Comparison of ENCODE assay signal across 9 cellular contexts in the genomic region with DNA sequence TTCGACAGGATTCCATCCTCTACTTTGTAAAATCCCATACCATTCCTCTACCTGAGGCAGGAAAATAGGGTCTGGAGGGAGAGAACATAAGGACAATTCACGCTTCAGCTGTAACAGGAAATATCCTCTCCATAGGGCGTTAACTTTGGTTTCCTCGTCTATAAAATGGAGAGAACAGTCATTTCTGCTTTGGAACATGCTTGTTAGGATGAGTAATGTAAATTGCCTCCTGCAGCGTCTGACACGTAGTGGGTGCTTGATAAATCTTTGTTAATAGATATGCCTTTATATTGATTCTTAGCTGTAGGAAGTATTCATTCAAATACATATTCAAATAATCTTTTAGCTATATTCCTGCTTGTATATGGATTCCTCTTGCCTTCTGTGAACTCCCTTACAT. TPM values are rescaled to one million over a fixed set of nuclear protein-coding genes. Genes with fewer than 3 reads are reported as not detected.
DNase-seq lines count a peak whose midpoint lies in the region; ATAC-seq and TF ChIP-seq lines count a peak whose summit lies in the region.
"Had no signal": no experiment of that assay in that cellular context is flagged by ENCODE, and none has a peak within 500 bp of the region (broad histone marks: within the 10 kb centered on the region; RNA-seq: fewer than 3 reads in every experiment).

No MANE protein-coding gene starts in this region.

- H2AFZ ChIP-seq in SK-N-SH (ENCODE audit: low read depth) (peak overlapping the region; percentile 86), neuronal stem cell (ENCODE audit: low read length) (peak overlapping the region; percentile 84)

- no peak for DNase-seq in SK-N-SH
- peak; percentile 50 for DNase-seq in NCI-H748 treated with DMSO at 0.1 percent for 48 hours (lab: John Stamatoyannopoulos, UW)
- no peak for DNase-seq in neuronal stem cell (ENCODE audit: low spot score)
- DNase-seq in activated gamma-delta T cell (lab: John Stamatoyannopoulos, UW), result no peak
- no peak for DNase-seq in dorsolateral prefrontal cortex

- intact Hi-C loops in dorsolateral prefrontal cortex (cut with DNase I), result loop anchor here (2.0 to 10.0 kb wide), 7 partner anchors 77 to 352 kb away; partner anchors contain the start of genes MTMR12 (in 2 of the 2) and ZFR (in 1 of the 2)

- no peak overlapping the region for H3K18ac ChIP-seq in neuronal stem cell (ENCODE audit: low read length)

- POLR2A ChIA-PET in SK-N-SH (lab: Yijun Ruan, JAX), result no interaction called here

- H2BK12ac ChIP-seq in neuronal stem cell (ENCODE audit: low read length), result no peak overlapping the region

- CTCF ChIA-PET in SK-N-SH (lab: Yijun Ruan, JAX), result interaction anchor here (0.8 to 1.3 kb wide), 5 partner anchors 79 to 760 kb away, joined by 3 read pairs; no protein-coding TSS in a partner anchor

- no peak overlapping the region for H2AK5ac ChIP-seq in neuronal stem cell (ENCODE audit: low read depth, low read length)

- no peak for ATAC-seq in SK-N-SH treated with all-trans-retinoic acid at 6 μM for 48 hours
- ATAC-seq in GM19351 (IDR thresholded peaks at IDR 0.05; ENCODE audit: unreplicated experiment), result no peak

- no peaks in the 10 kb centered on the region for H3K79me1 ChIP-seq in neuronal stem cell (ENCODE audit: low read depth, low read length)

- no peak overlapping the region for H3K23ac ChIP-seq in neuronal stem cell (ENCODE audit: low read depth, low read length, poor library complexity)

- H3K36me3 ChIP-seq in SK-N-SH (replicated peaks in 1 of 2; ENCODE audit: control insufficient read depth in 1 of 2, insufficient read depth in 2 of 2, low read length in 1 of 2) (peaks cover 3 to 21% of the 10 kb centered on the region in 2 experiments), duodenal mucosa (ENCODE audit: control insufficient read depth in 1 of 2, insufficient read depth in 2 of 2, low read length in 2 of 2) (peaks cover 5% of the 10 kb centered on the region in 2 donors), neuronal stem cell (replicated peaks in 1 of 2; ENCODE audit: control insufficient read depth in 2 of 2, insufficient read depth in 2 of 2, low read length in 2 of 2) (peaks cover 2 to 26% of the 10 kb centered on the region in 2 donors)

- no peak overlapping the region for H4K91ac ChIP-seq in neuronal stem cell (ENCODE audit: low read depth, low read length, poor library complexity)

- H2BK5ac ChIP-seq in neuronal stem cell (ENCODE audit: low read length), result no peak overlapping the region

- H3K14ac ChIP-seq in neuronal stem cell (ENCODE audit: low read length), result no peak overlapping the region

- no peak overlapping the region for H3K27ac ChIP-seq in SK-N-SH (ENCODE audit: low read depth in 2 of 2, low read length in 1 of 2)
- H3K27ac ChIP-seq in duodenal mucosa (ENCODE audit: low read depth, low read length), result no peak overlapping the region
- no peak overlapping the region for H3K27ac ChIP-seq in neuronal stem cell (replicated peaks; ENCODE audit: low read length)
- peak overlapping the region in 1 of 59 donors; percentile 97 for H3K27ac ChIP-seq in dorsolateral prefrontal cortex

- no peak overlapping the region for H2BK120ac ChIP-seq in neuronal stem cell (ENCODE audit: low read depth, low read length)

- peaks cover 5 to 7% of the 10 kb centered on the region in 2 experiments; a peak in 3 of 4 replicates for H3K4me1 ChIP-seq in SK-N-SH (ENCODE audit: control insufficient read depth in 1 of 2, insufficient read depth in 2 of 2, low read depth in 1 of 2, low read length in 1 of 2)
- H3K4me1 ChIP-seq in duodenal mucosa (ENCODE audit: control insufficient read depth in 1 of 2, insufficient read depth in 2 of 2, low read length in 2 of 2), result peaks cover 25 to 31% of the 10 kb centered on the region in 2 donors
- peaks cover 4 to 7% of the 10 kb centered on the region in 2 donors for H3K4me1 ChIP-seq in neuronal stem cell (ENCODE audit: control insufficient read depth in 2 of 2, insufficient read depth in 1 of 2, low read depth in 1 of 2, low read length in 2 of 2)

- TF ChIP-seq RAD21 in SK-N-SH (IDR thresholded peaks at IDR 0.05; ENCODE audit: low read length), result no peak

- no peaks in the 10 kb centered on the region for H3K9me2 ChIP-seq in SK-N-SH

- no peak overlapping the region for H3K9ac ChIP-seq in SK-N-SH
- H3K9ac ChIP-seq in duodenal mucosa (ENCODE audit: low read depth in 1 of 2, low read length in 2 of 2), result no peak overlapping the region
- no peak overlapping the region for H3K9ac ChIP-seq in neuronal stem cell (ENCODE audit: low read depth, low read length, poor library complexity)

- H3K9me3 ChIP-seq in SK-N-SH (no peaks in the 10 kb centered on the region), duodenal mucosa (ENCODE audit: control insufficient read depth in 1 of 2, low read length in 2 of 2) (no peaks in the 10 kb centered on the region), neuronal stem cell (replicated peaks in 1 of 2; ENCODE audit: control insufficient read depth in 2 of 2, insufficient read depth in 1 of 2, low read depth in 1 of 2, low read length in 2 of 2) (no peaks in the 10 kb centered on the region)

- H3F3A ChIP-seq in SK-N-SH (replicated peaks; ENCODE audit: insufficient read depth), result peaks cover 23% of the 10 kb centered on the region

- H3K79me2 ChIP-seq in SK-N-SH (ENCODE audit: insufficient read depth), result peaks cover 43% of the 10 kb centered on the region

- TF ChIP-seq EP300 in SK-N-SH (IDR thresholded peaks at IDR 0.05; ENCODE audit: borderline replicate concordance in 1 of 2, low read depth in 1 of 2, low read length in 1 of 2), result no peak

- H3K27me3 ChIP-seq in SK-N-SH (ENCODE audit: insufficient read depth) (no peaks in the 10 kb centered on the region), duodenal mucosa (ENCODE audit: control insufficient read depth in 1 of 2, insufficient read depth in 2 of 2, low read length in 2 of 2) (no peaks in the 10 kb centered on the region), neuronal stem cell (ENCODE audit: control insufficient read depth in 3 of 3, insufficient read depth in 3 of 3, low read depth in 1 of 3, low read length in 3 of 3) (no peaks in the 10 kb centered on the region), dorsolateral prefrontal cortex (no peaks in the 10 kb centered on the region)
- H3K27me3 ChIP-seq: esophagus muscularis mucosa had no signal

- H3K4me2 ChIP-seq in SK-N-SH, result no peak overlapping the region
- H3K4me2 ChIP-seq in neuronal stem cell (ENCODE audit: insufficient read depth, low read length, poor library complexity, severe bottlenecking), result no peak overlapping the region

- 81% methylated on average over 6 of the region's 6 CpGs for WGBS in SK-N-SH (ENCODE audit: low lambda C conversion rate)
- WGBS in neuronal stem cell (ENCODE audit: extremely low coverage in 2 of 2, insufficient read length in 2 of 2, insufficient replicate concordance in 1 of 2), 2 donors, result no CpG with 5 or more reads among the region's 6 CpGs

- no peak overlapping the region for H4K8ac ChIP-seq in neuronal stem cell (ENCODE audit: low read depth, low read length)

- H3K4ac ChIP-seq in neuronal stem cell (ENCODE audit: low read length), result no peak overlapping the region

- TF ChIP-seq CTCF in SK-N-SH (IDR thresholded peaks at IDR 0.05), result no peak
- TF ChIP-seq CTCF in dorsolateral prefrontal cortex (IDR thresholded peaks at IDR 0.05 in 54 of 56, conservative IDR thresholded peaks at IDR 0.05 in 2 of 56; ENCODE audit: low read depth in 1 of 56, partially characterized antibody in 56 of 56), result no peak

- H3K4me3 ChIP-seq in SK-N-SH (ENCODE audit: low read depth in 2 of 2, low read length in 1 of 2), result no peak overlapping the region
- H3K4me3 ChIP-seq in duodenal mucosa (ENCODE audit: low read depth in 1 of 2, low read length in 2 of 2), result peak overlapping the region; percentile 33 to 94
- H3K4me3 ChIP-seq in neuronal stem cell (ENCODE audit: low read length in 2 of 2), result no peak overlapping the region
- peak overlapping the region in 21 of 59 donors; percentile 75 to 100 (median 97) for H3K4me3 ChIP-seq in dorsolateral prefrontal cortex

- no peak overlapping the region for H2BK15ac ChIP-seq in neuronal stem cell (ENCODE audit: low read length)

- peaks cover 36% of the 10 kb centered on the region for H4K20me1 ChIP-seq in SK-N-SH (ENCODE audit: insufficient read depth)

TF ChIP-seq in SK-N-SH, 30 proteins besides CTCF, POLR2A, EP300 and RAD21 (continues in another document):
- no peak for TF ChIP-seq PBX3 (IDR thresholded peaks at IDR 0.05)
- no peak for TF ChIP-seq MXI1 (IDR thresholded peaks at IDR 0.05; ENCODE audit: low read depth, low read length)
- no peak for TF ChIP-seq MEF2A (IDR thresholded peaks at IDR 0.05; ENCODE audit: borderline replicate concordance, low read depth)
- no peak for TF ChIP-seq NFIC (IDR thresholded peaks at IDR 0.05; ENCODE audit: borderline replicate concordance)
- TF ChIP-seq YY1 (IDR thresholded peaks at IDR 0.05; ENCODE audit: low read depth), result no peak

TF ChIP-seq in SK-N-SH treated with all-trans-retinoic acid at 6 μM for 48 hours, 23 proteins besides CTCF, POLR2A, EP300 and RAD21:
- no peak for TF ChIP-seq PATZ1 (CRISPR knock-in tag; IDR thresholded peaks at IDR 0.05; ENCODE audit: borderline replicate concordance)
- TF ChIP-seq TOX (CRISPR knock-in tag; IDR thresholded peaks at IDR 0.05; ENCODE audit: borderline replicate concordance), result no peak

RNA-seq across cellular contexts. Expression of gene SUB1, which starts 0.7 kb away (rescaled TPM):
- 50.8 and 55.4 TPM in 2 replicates for polyA plus RNA-seq in SK-N-SH (2012; rRNA removed)
- 77.3 and 209 TPM in 2 replicates for polyA plus RNA-seq in SK-N-SH (2012; cell fraction: cytosol; rRNA removed)
- 17.9 and 39.8 TPM in 2 replicates for polyA plus RNA-seq in SK-N-SH (2012; cell fraction: nucleus; rRNA removed)
- polyA plus RNA-seq in neuronal stem cell (2013, experiment 1 of 2), result 613 TPM
- polyA plus RNA-seq in neuronal stem cell (2013, experiment 2 of 2), result 623 TPM
- total RNA-seq in dorsolateral prefrontal cortex, result 100 to 1,000 TPM; 106 to 285 (median 202) TPM

Comparison
In these comparisons a context has a peak if more than half of its experiments do, and no peak if none do; other contexts are left out.
1. H3K4me3 ChIP-seq: peak in duodenal mucosa (2 of 2); none in SK-N-SH (0 of 2) and neuronal stem cell (0 of 2).